In genomic region chr22:41596776-41597634, GRCh38 we compare ENCODE assay signal across 9 cellular contexts. TPM values are rescaled to one million over a fixed set of nuclear protein-coding genes. Genes with fewer than 3 reads are reported as not detected.
A peak's percentile ranks its signal among the peaks of the same experiment; 100 is the strongest.
DNase-seq lines count a peak whose midpoint lies in the region; ATAC-seq, FAIRE-seq and TF ChIP-seq lines count a peak whose summit lies in the region.
"Had no signal": no experiment of that assay in that cellular context is flagged by ENCODE, and none has a peak within 500 bp of the region (broad histone marks: within the 10 kb centered on the region; RNA-seq: fewer than 3 reads in every experiment).

No MANE protein-coding gene starts in this region.

- CTCF ChIA-PET in CD8-positive, alpha-beta T cell (lab: Charles Lee): interaction anchor here (0.7 to 2.4 kb wide), 10 partner anchors 10 to 197 kb away, joined by 3 to 7 read pairs (median 4); no protein-coding TSS in a partner anchor

- H3K4me1 Mint-ChIP-seq in CD8-positive, alpha-beta T cell (ENCODE audit: low read depth): peaks cover 2% of the 10 kb centered on the region
- H3K4me1 Mint-ChIP-seq in brain: peaks cover 16% of the 10 kb centered on the region

- H3K4me3 Mint-ChIP-seq in CD8-positive, alpha-beta T cell: no peak overlapping the region
- no peak overlapping the region for H3K4me3 Mint-ChIP-seq in brain

- no peak overlapping the region for H3K4me3 ChIP-seq in CD8-positive, alpha-beta T cell (ENCODE audit: low read depth, low read length)
- H3K4me3 ChIP-seq in H7 (ENCODE audit: insufficient read depth, low read depth, low read length) (no peak overlapping the region), Peyer's patch (no peak overlapping the region), small intestine (ENCODE audit: low read depth in 1 of 2, low read length in 2 of 2) (no peak overlapping the region)
- H3K4me3 ChIP-seq: SK-N-MC had no signal

- H3K9me3 ChIP-seq in CD8-positive, alpha-beta T cell (ENCODE audit: low read length): no peaks in the 10 kb centered on the region
- H3K9me3 ChIP-seq in Peyer's patch: no peaks in the 10 kb centered on the region
- no peaks in the 10 kb centered on the region for H3K9me3 ChIP-seq in small intestine (ENCODE audit: control insufficient read depth, low read depth)

- peak; percentile 45 for TF ChIP-seq CTCF in CD8-positive, alpha-beta T cell (IDR thresholded peaks at IDR 0.05)
- peak in 5 of 6 experiments; percentile 22 to 92 (median 84) for TF ChIP-seq CTCF in Peyer's patch (IDR thresholded peaks at IDR 0.05)
- TF ChIP-seq CTCF in brain (conservative IDR thresholded peaks at IDR 0.05): peak; percentile 72 to 88

- intact Hi-C loops in CD8-positive, alpha-beta T cell (cut with DNase I, micrococcal nuclease): loop anchor here (1.0 to 2.0 kb wide), 4 partner anchors 20 to 194 kb away; no protein-coding TSS in a partner anchor

- no peaks in the 10 kb centered on the region for H3K27me3 Mint-ChIP-seq in CD8-positive, alpha-beta T cell (ENCODE audit: low read depth)
- H3K27me3 Mint-ChIP-seq in brain: no peaks in the 10 kb centered on the region

- no peaks in the 10 kb centered on the region for H3K4me1 ChIP-seq in CD8-positive, alpha-beta T cell (ENCODE audit: insufficient read depth, low read length)
- H3K4me1 ChIP-seq in Peyer's patch (no peaks in the 10 kb centered on the region), small intestine (ENCODE audit: control insufficient read depth in 2 of 2, insufficient read depth in 1 of 2, low read depth in 1 of 2, low read length in 1 of 2) (no peaks in the 10 kb centered on the region)

- peak in 4 of 7 experiments; percentile 4 to 37 (median 34) for DNase-seq in CD8-positive, alpha-beta T cell
- DNase-seq in H7: peak; percentile 90
- peak in 2 of 3 donors; percentile 70 to 83 for DNase-seq in Peyer's patch
- peak; percentile 87 for DNase-seq in iPS-NIHi11 (ENCODE audit: low spot score)
- peak; percentile 62 for DNase-seq in small intestine

- H3K27ac Mint-ChIP-seq in CD8-positive, alpha-beta T cell: no peak overlapping the region
- peak overlapping the region; percentile 67 to 91 (median 85) for H3K27ac Mint-ChIP-seq in brain

- H3K27me3 ChIP-seq in CD8-positive, alpha-beta T cell (ENCODE audit: insufficient read depth, low read length): no peaks in the 10 kb centered on the region
- no peaks in the 10 kb centered on the region for H3K27me3 ChIP-seq in H7 (ENCODE audit: control insufficient read depth, insufficient read depth, low read length)
- H3K27me3 ChIP-seq in Peyer's patch: no peaks in the 10 kb centered on the region
- H3K27me3 ChIP-seq in small intestine (ENCODE audit: control insufficient read depth in 2 of 2, insufficient read depth in 2 of 2, low read length in 2 of 2): no peaks in the 10 kb centered on the region

- H3K9me3 Mint-ChIP-seq in CD8-positive, alpha-beta T cell: no peaks in the 10 kb centered on the region
- no peaks in the 10 kb centered on the region for H3K9me3 Mint-ChIP-seq in brain

- FAIRE-seq in small intestine (lab: Jason Lieb, UNC): no peak

- POLR2A ChIA-PET in CD8-positive, alpha-beta T cell (lab: Charles Lee): interaction anchor here (0.8 to 0.9 kb wide), 2 partner anchors 23 to 24 kb away, joined by 3 read pairs; partner anchors contain the start of genes DESI1 and XRCC6

- no peaks in the 10 kb centered on the region for H3K36me3 ChIP-seq in CD8-positive, alpha-beta T cell (ENCODE audit: insufficient read depth, low read length)
- H3K36me3 ChIP-seq in H7 (replicated peaks; ENCODE audit: control insufficient read depth, insufficient read depth, low read length) (peaks cover 2% of the 10 kb centered on the region), Peyer's patch (peaks cover 0 to 23% (median 0%) of the 10 kb centered on the region in 3 donors), small intestine (ENCODE audit: control insufficient read depth in 2 of 2, insufficient read depth in 2 of 2, low read length in 2 of 2) (peaks cover 0 to 4% of the 10 kb centered on the region in 2 donors)

- no peak overlapping the region for H3K27ac ChIP-seq in CD8-positive, alpha-beta T cell (ENCODE audit: low read depth, low read length)
- peak overlapping the region in 1 of 4 donors; percentile 38 for H3K27ac ChIP-seq in Peyer's patch
- H3K27ac ChIP-seq in small intestine (ENCODE audit: low read depth in 1 of 2, low read length in 1 of 2): no peak overlapping the region
- H3K27ac ChIP-seq: SK-N-MC had no signal

- 33 to 52% (median 34%) methylated on average over 13 of the region's 13 CpGs for WGBS in small intestine, 3 donors

- TF ChIP-seq POLR2A in Peyer's patch (IDR thresholded peaks at IDR 0.05): no peak

- H3K36me3 Mint-ChIP-seq in CD8-positive, alpha-beta T cell: peaks cover 12% of the 10 kb centered on the region
- no peaks in the 10 kb centered on the region for H3K36me3 Mint-ChIP-seq in brain

- peak; percentile 64 for ATAC-seq in CD8-positive, alpha-beta T cell
- ATAC-seq in HG02885 (IDR thresholded peaks at IDR 0.05; ENCODE audit: poor library complexity, unreplicated experiment) (no peak), HG03565 (IDR thresholded peaks at IDR 0.05; ENCODE audit: unreplicated experiment) (no peak)

RNA-seq across cellular contexts. Expression of gene PMM1, which starts 7.4 kb away (rescaled TPM):
- total RNA-seq in CD8-positive, alpha-beta T cell: 10 to 100 TPM; 19.1 to 22.4 TPM
- total RNA-seq in H7 (2014; rRNA removed; shearing (Covaris generic)): 5.6 and 7.7 TPM in 2 replicates
- 100 to 1,000 TPM in 3 of 4 donors, 10 to 100 TPM in 1; 63.5 to 139 (median 101) TPM for total RNA-seq in Peyer's patch
- polyA plus RNA-seq in brain (ENCODE audit: insufficient read depth, low read depth, low replicate concordance) (65.2 TPM), small intestine (100 to 1,000 TPM in 2 of 3 donors, 10 to 100 TPM in 1; 45.5 to 125 (median 122) TPM)

RNA-seq across cellular contexts. Expression of gene DESI1, which starts 23.8 kb away (rescaled TPM):
- 10 to 100 TPM; 12.0 to 12.6 TPM for total RNA-seq in CD8-positive, alpha-beta T cell
- 21.4 and 29.4 TPM in 2 replicates for total RNA-seq in H7 (2014; rRNA removed; shearing (Covaris generic))
- 10 to 100 TPM; 22.3 to 39.4 (median 29.9) TPM for total RNA-seq in Peyer's patch
- polyA plus RNA-seq in brain (ENCODE audit: insufficient read depth, low read depth, low replicate concordance) (27.0 TPM), small intestine (10 to 100 TPM; 16.5 to 21.5 (median 21.3) TPM)

RNA-seq across cellular contexts. Expression of gene XRCC6, which starts 24.1 kb away (rescaled TPM):
- total RNA-seq in CD8-positive, alpha-beta T cell: 100 to 1,000 TPM; 202 to 205 TPM
- 658 and 684 TPM in 2 replicates for total RNA-seq in H7 (2014; rRNA removed; shearing (Covaris generic))
- total RNA-seq in Peyer's patch: 100 to 1,000 TPM; 119 to 151 (median 127) TPM
- polyA plus RNA-seq in brain (ENCODE audit: insufficient read depth, low read depth, low replicate concordance) (399 TPM), small intestine (100 to 1,000 TPM; 138 to 189 (median 143) TPM)

RNA-seq across cellular contexts. Expression of gene CSDC2, which starts 36.2 kb away (rescaled TPM):
- not detected for total RNA-seq in CD8-positive, alpha-beta T cell
- total RNA-seq in H7 (2014; rRNA removed; shearing (Covaris generic)): 0.78 and 2.2 TPM in 2 replicates
- total RNA-seq in Peyer's patch: 1 to 10 TPM in 1 of 4 donors, under 1 TPM in 1, not detected in 2; 0.80 to 1.5 TPM
- polyA plus RNA-seq in brain (ENCODE audit: insufficient read depth, low read depth, low replicate concordance): 9.6 TPM
- polyA plus RNA-seq in small intestine: 1 to 10 TPM in 2 of 3 donors, under 1 TPM in 1; 0.45 to 2.7 (median 2.1) TPM

RNA-seq across cellular contexts. Expression of gene POLR3H, which starts 52.7 kb away (rescaled TPM):
- 10 to 100 TPM; 11.2 to 11.7 TPM for total RNA-seq in CD8-positive, alpha-beta T cell
- 8.5 and 9.5 TPM in 2 replicates for total RNA-seq in H7 (2014; rRNA removed; shearing (Covaris generic))
- 10 to 100 TPM in 3 of 4 donors, 1 to 10 TPM in 1; 9.5 to 14.9 (median 13.0) TPM for total RNA-seq in Peyer's patch
- polyA plus RNA-seq in brain (ENCODE audit: insufficient read depth, low read depth, low replicate concordance): 39.3 TPM
- polyA plus RNA-seq in small intestine: 10 to 100 TPM in 1 of 3 donors, 1 to 10 TPM in 2; 2.7 to 18.2 (median 7.8) TPM

Comparison
In these comparisons a context has a peak if more than half of its experiments do, and no peak if none do; other contexts are left out.
1. DNase-seq: peak in every context shown above with its lines; median percentile 90 in H7; 87 in iPS-NIHi11; 76 in Peyer's patch; 62 in small intestine; 34 in CD8-positive, alpha-beta T cell.